8 cellular contexts compared by ENCODE assay signal in genomic region chr1:151612506-151613274, GRCh38. TPM values are rescaled to one million over a fixed set of nuclear protein-coding genes. Genes with fewer than 3 reads are reported as not detected.
DNase-seq lines count a peak whose midpoint lies in the region; ATAC-seq, FAIRE-seq and TF ChIP-seq lines count a peak whose summit lies in the region.

No MANE protein-coding gene starts in this region.

- H3K9me3 ChIP-seq in endodermal cell (ENCODE audit: control insufficient read depth, low read length) = no peaks in the 10 kb centered on the region
- no peaks in the 10 kb centered on the region for H3K9me3 ChIP-seq in mucosa of descending colon
- H3K9me3 ChIP-seq in testis = no peaks in the 10 kb centered on the region

- TF ChIP-seq POLR2A in testis (IDR thresholded peaks at IDR 0.05) = no peak

- intact Hi-C loops in mucosa of descending colon (cut with DNase I, micrococcal nuclease) (no loop called here), testis (cut with DNase I; ENCODE audit: low total_unique reads) (no loop called here)

- peak overlapping the region; percentile 80 for H3K27ac ChIP-seq in endodermal cell (ENCODE audit: low read depth, low read length)
- H3K27ac ChIP-seq in testis = peak overlapping the region; percentile 95

- peak overlapping the region; percentile 83 for H3K4me3 ChIP-seq in WI38 (ENCODE audit: low read depth, low read length)
- H3K4me3 ChIP-seq in endodermal cell (ENCODE audit: low read length) = peak overlapping the region; percentile 97
- peak overlapping the region; percentile 94 for H3K4me3 ChIP-seq in mucosa of descending colon
- H3K4me3 ChIP-seq in testis = peak overlapping the region; percentile 98

- TF ChIP-seq CTCF in WI38 (IDR thresholded peaks at IDR 0.05; ENCODE audit: low read depth, low read length) (no peak), endodermal cell (conservative IDR thresholded peaks at IDR 0.05) (no peak), mucosa of descending colon (IDR thresholded peaks at IDR 0.05) (no peak), testis (IDR thresholded peaks at IDR 0.05) (no peak)

- H3K27me3 ChIP-seq in endodermal cell (ENCODE audit: control insufficient read depth, insufficient read depth, low read length, poor library complexity, severe bottlenecking) (no peaks in the 10 kb centered on the region), testis (no peaks in the 10 kb centered on the region)

- H3K4me1 Mint-ChIP-seq in endodermal cell = peaks cover 15% of the 10 kb centered on the region

- peak overlapping the region; percentile 93 for H3K4me3 Mint-ChIP-seq in endodermal cell

- no peak for FAIRE-seq in HTR-8/SVneo (lab: Jason Lieb, UNC)

- DNase-seq in activated gamma-delta T cell treated with anti-CD3 and anti-CD28 coated beads, Interleukin-2, amount 50 U/mL, for 16 hours (ENCODE audit: low read depth) = peak; percentile 10
- DNase-seq in activated gamma-delta T cell (lab: John Stamatoyannopoulos, UW) = no peak
- DNase-seq in HTR-8/SVneo (ENCODE audit: insufficient read length, low spot score) = peak; percentile 30
- peak; percentile 80 for DNase-seq in endodermal cell
- DNase-seq in mucosa of descending colon = peak in 1 of 3 donors; percentile 38
- DNase-seq in testis = peak; percentile 55

- no peaks in the 10 kb centered on the region for H3K27me3 Mint-ChIP-seq in endodermal cell (ENCODE audit: insufficient read depth)

- no peaks in the 10 kb centered on the region for H3K36me3 ChIP-seq in endodermal cell (ENCODE audit: control insufficient read depth, insufficient read depth, low read length)
- no peaks in the 10 kb centered on the region for H3K36me3 ChIP-seq in mucosa of descending colon (ENCODE audit: low read depth)
- H3K36me3 ChIP-seq in testis (ENCODE audit: low read depth, missing control alignments) = no peaks in the 10 kb centered on the region

- 0 to 1% methylated on average over 25 to 44 of the region's 44 CpGs for WGBS in endodermal cell (ENCODE audit: insufficient coverage in 1 of 2, insufficient read length in 1 of 2), 2 experiments
- WGBS in testis, 2 donors = 0 to 1% methylated on average over 32 to 44 of the region's 44 CpGs

- H3K27ac Mint-ChIP-seq in endodermal cell = peak overlapping the region; percentile 93

- no peaks in the 10 kb centered on the region for H3K36me3 Mint-ChIP-seq in endodermal cell (ENCODE audit: low read depth)

- ATAC-seq in mucosa of descending colon (peak; percentile 42), HG03139 (IDR thresholded peaks at IDR 0.05; ENCODE audit: unreplicated experiment) (no peak)

- H3K4me1 ChIP-seq in endodermal cell (ENCODE audit: control insufficient read depth, insufficient read depth, low read length) (no peaks in the 10 kb centered on the region), mucosa of descending colon (ENCODE audit: low read depth) (no peaks in the 10 kb centered on the region), testis (peaks cover 11% of the 10 kb centered on the region)

- H3K9ac ChIP-seq in endodermal cell (ENCODE audit: extremely low read depth, low read length, poor library complexity, severe bottlenecking) = peak overlapping the region; percentile 71

- H3K9me3 Mint-ChIP-seq in endodermal cell = no peaks in the 10 kb centered on the region

RNA-seq across cellular contexts. Expression of gene SNX27, which starts 0.8 kb away (rescaled TPM):
- 10 to 100 TPM; 41.2 to 47.3 TPM for total RNA-seq in endodermal cell
- polyA plus RNA-seq in endodermal cell (2013, experiment 1 of 2) = 19.0 TPM
- polyA plus RNA-seq in endodermal cell (2013, experiment 2 of 2) = 22.0 TPM
- 10 to 100 TPM; 25.5 to 59.0 (median 34.8) TPM for total RNA-seq in mucosa of descending colon
- total RNA-seq in testis = 10 to 100 TPM; 42.8 to 44.4 TPM
- 24.7 TPM for polyA plus RNA-seq in testis (ENCODE audit: insufficient read depth, low read depth, low replicate concordance)
